ENCODE assay signal across 8 cellular contexts in genomic region chrX:46912673-46913491, GRCh38. TPM values are rescaled to one million over a fixed set of nuclear protein-coding genes. Genes with fewer than 3 reads are reported as not detected.
DNase-seq lines count a peak whose midpoint lies in the region; ATAC-seq and TF ChIP-seq lines count a peak whose summit lies in the region.

No MANE protein-coding gene starts in this region.

- TF ChIP-seq CTCF in chondrocyte (IDR thresholded peaks at IDR 0.05) (peak; percentile 78), left lung (IDR thresholded peaks at IDR 0.05) (peak; percentile 26 to 55)

- H3K36me3 ChIP-seq in left lung, result no peaks in the 10 kb centered on the region

- no peaks in the 10 kb centered on the region for H3K4me1 ChIP-seq in left lung

- peaks cover 77% of the 10 kb centered on the region for H3K27me3 Mint-ChIP-seq in T-helper 1 cell treated with Interleukin-12 subunit alpha and Interleukin-12 subunit beta and Interleukin-4 antibody, amounts not matched to agents 30 μg/mL and 1 μg/mL, for 36 hours (ENCODE audit: low read depth)
- no peaks in the 10 kb centered on the region for H3K27me3 Mint-ChIP-seq in chondrocyte (ENCODE audit: low read depth)
- H3K27me3 Mint-ChIP-seq in stimulated activated memory B cell treated with anti-CD40 and anti-IgM and Interleukin-4, amounts not matched to agents 10 μg/mL and 1 μg/mL and 100 μg/mL, for 72 hours, result no peaks in the 10 kb centered on the region

- H3K36me3 Mint-ChIP-seq in T-helper 1 cell treated with Interleukin-12 subunit alpha and Interleukin-12 subunit beta and Interleukin-4 antibody, amounts not matched to agents 30 μg/mL and 1 μg/mL, for 36 hours (ENCODE audit: low read depth), result no peaks in the 10 kb centered on the region
- no peaks in the 10 kb centered on the region for H3K36me3 Mint-ChIP-seq in chondrocyte (ENCODE audit: low read depth)
- H3K36me3 Mint-ChIP-seq in stimulated activated memory B cell treated with anti-CD40 and anti-IgM and Interleukin-4, amounts not matched to agents 10 μg/mL and 1 μg/mL and 100 μg/mL, for 72 hours, result peaks cover 6% of the 10 kb centered on the region

- peak overlapping the region; percentile 42 to 65 for H3K27ac ChIP-seq in left lung

- H3K9me3 Mint-ChIP-seq in T-helper 1 cell treated with Interleukin-12 subunit alpha and Interleukin-12 subunit beta and Interleukin-4 antibody, amounts not matched to agents 30 μg/mL and 1 μg/mL, for 36 hours, result no peaks in the 10 kb centered on the region
- no peaks in the 10 kb centered on the region for H3K9me3 Mint-ChIP-seq in chondrocyte (ENCODE audit: low read depth)
- H3K9me3 Mint-ChIP-seq in stimulated activated memory B cell treated with anti-CD40 and anti-IgM and Interleukin-4, amounts not matched to agents 10 μg/mL and 1 μg/mL and 100 μg/mL, for 72 hours, result no peaks in the 10 kb centered on the region

- no peaks in the 10 kb centered on the region for H3K27me3 ChIP-seq in left lung

- DNase-seq in stimulated activated CD4-positive, alpha-beta T cell treated with anti-CD3 and anti-CD28 coated beads, Interleukin-12 subunit alpha, Interleukin-12 subunit beta, amount 100 ng/mL, for 4 hours, result peak; percentile 20
- DNase-seq in stimulated activated CD4-positive, alpha-beta T cell treated with anti-CD3 and anti-CD28 coated beads, Interleukin-2, amount 100 ng/mL, for 48 hours, result no peak
- peak; percentile 40 for DNase-seq in HuH-7.5 (ENCODE audit: low spot score)
- DNase-seq in chondrocyte (ENCODE audit: low spot score), result no peak
- peak; percentile 34 to 82 for DNase-seq in left lung
- DNase-seq in GM19240 (ENCODE audit: insufficient read length, low spot score), result no peak

- peak overlapping the region; percentile 80 for H3K4me3 Mint-ChIP-seq in T-helper 1 cell treated with Interleukin-12 subunit alpha and Interleukin-12 subunit beta and Interleukin-4 antibody, amounts not matched to agents 30 μg/mL and 1 μg/mL, for 36 hours
- peak overlapping the region; percentile 84 for H3K4me3 Mint-ChIP-seq in chondrocyte (ENCODE audit: unreplicated experiment)
- peak overlapping the region; percentile 84 for H3K4me3 Mint-ChIP-seq in stimulated activated memory B cell treated with anti-CD40 and anti-IgM and Interleukin-4, amounts not matched to agents 10 μg/mL and 1 μg/mL and 100 μg/mL, for 72 hours

- peak overlapping the region; percentile 54 to 57 for H3K4me3 ChIP-seq in left lung

- no peaks in the 10 kb centered on the region for H3K9me3 ChIP-seq in left lung

- ATAC-seq in left lung, result peak; percentile 59
- peak; percentile 75 for ATAC-seq in stimulated activated memory B cell treated with anti-CD40 and anti-IgM and Interleukin-4, amounts not matched to agents 10 μg/mL and 1 μg/mL and 100 μg/mL, for 72 hours

- no peak overlapping the region for H3K27ac Mint-ChIP-seq in T-helper 1 cell treated with Interleukin-12 subunit alpha and Interleukin-12 subunit beta and Interleukin-4 antibody, amounts not matched to agents 30 μg/mL and 1 μg/mL, for 36 hours
- H3K27ac Mint-ChIP-seq in chondrocyte (ENCODE audit: unreplicated experiment), result peak overlapping the region; percentile 62
- H3K27ac Mint-ChIP-seq in stimulated activated memory B cell treated with anti-CD40 and anti-IgM and Interleukin-4, amounts not matched to agents 10 μg/mL and 1 μg/mL and 100 μg/mL, for 72 hours, result peak overlapping the region; percentile 81

- intact Hi-C loops in left lung (cut with DNase I), result no loop called here

- peaks cover 11% of the 10 kb centered on the region for H3K4me1 Mint-ChIP-seq in T-helper 1 cell treated with Interleukin-12 subunit alpha and Interleukin-12 subunit beta and Interleukin-4 antibody, amounts not matched to agents 30 μg/mL and 1 μg/mL, for 36 hours (ENCODE audit: low read depth)
- H3K4me1 Mint-ChIP-seq in chondrocyte (ENCODE audit: low read depth), result peaks cover 8% of the 10 kb centered on the region
- peaks cover 32% of the 10 kb centered on the region for H3K4me1 Mint-ChIP-seq in stimulated activated memory B cell treated with anti-CD40 and anti-IgM and Interleukin-4, amounts not matched to agents 10 μg/mL and 1 μg/mL and 100 μg/mL, for 72 hours

RNA-seq across cellular contexts. Expression of gene JADE3, which starts 0.7 kb away (rescaled TPM):
- total RNA-seq in chondrocyte (8.2 to 11.7 TPM (median 10.6 TPM) in 3 replicates), left lung (10 to 100 TPM in 1 of 2 donors, 1 to 10 TPM in 1; 8.3 to 10.6 TPM)

Comparison
In these comparisons a context has a peak if more than half of its experiments do, and no peak if none do; other contexts are left out.
1. DNase-seq: peak in stimulated activated CD4-positive, alpha-beta T cell treated with anti-CD3 and anti-CD28 coated beads, Interleukin-12 subunit alpha, Interleukin-12 subunit beta, amount 100 ng/mL, for 4 hours (single experiment), HuH-7.5 (single experiment) and left lung (2 of 2); none in stimulated activated CD4-positive, alpha-beta T cell treated with anti-CD3 and anti-CD28 coated beads, Interleukin-2, amount 100 ng/mL, for 48 hours (0 of 2), chondrocyte (single experiment) and GM19240 (single experiment).
2. Peak in every context shown above with its lines, with median percentiles within 50 percentile points of each other: H3K4me3 Mint-ChIP-seq.